In genomic region chr2:212052412-212053159, GRCh38 we compare ENCODE assay signal across 11 cellular contexts.
DNase-seq lines count a peak whose midpoint lies in the region; ATAC-seq and FAIRE-seq lines count a peak whose summit lies in the region.
"Had no signal": no experiment of that assay in that cellular context is flagged by ENCODE, and none has a peak within 500 bp of the region (broad histone marks: within the 10 kb centered on the region; RNA-seq: fewer than 3 reads in every experiment).

No MANE protein-coding gene starts in this region.

- POLR2A ChIA-PET in activated CD8-positive, alpha-beta T cell treated with anti-CD3 and anti-CD28 coated beads, Interleukin-2, amount 10 ng/mL, durations not matched to agents 7 days and 5 days (lab: Charles Lee) = no interaction called here

- peak; percentile 82 for ATAC-seq in HG03354 (IDR thresholded peaks at IDR 0.05; ENCODE audit: poor library complexity, severe bottlenecking, unreplicated experiment)
- ATAC-seq in activated CD8-positive, alpha-beta T cell treated with anti-CD3 and anti-CD28 coated beads, Interleukin-2, amount 10 ng/mL, durations not matched to agents 7 days and 5 days = peak; percentile 94
- ATAC-seq in HG03571 (IDR thresholded peaks at IDR 0.05; ENCODE audit: unreplicated experiment) = no peak
- no peak for ATAC-seq in GM21447 (IDR thresholded peaks at IDR 0.05; ENCODE audit: unreplicated experiment)

- no peaks in the 10 kb centered on the region for H3K27me3 Mint-ChIP-seq in activated CD4-positive, alpha-beta T cell treated with anti-CD3 and anti-CD28 coated beads, Interleukin-2, amount 10 ng/mL, durations not matched to agents 24 days and 14 days
- H3K27me3 Mint-ChIP-seq in activated CD8-positive, alpha-beta T cell treated with anti-CD3 and anti-CD28 coated beads, Interleukin-2, amount 10 ng/mL, durations not matched to agents 7 days and 5 days (ENCODE audit: low read depth) = no peaks in the 10 kb centered on the region

- peak; percentile 56 for DNase-seq in activated CD4-positive, alpha-beta T cell treated with anti-CD3 and anti-CD28 coated beads, Interleukin-2, amount 10 ng/mL, durations not matched to agents 24 days and 14 days
- DNase-seq in activated CD4-positive, alpha-beta T cell treated with anti-CD3 and anti-CD28 coated beads for 4 hours = no peak
- peak; percentile 23 for DNase-seq in activated CD8-positive, alpha-beta T cell treated with anti-CD3 and anti-CD28 coated beads, Interleukin-2, amount 10 ng/mL, durations not matched to agents 7 days and 5 days
- DNase-seq in skeletal muscle cell (ENCODE audit: low read depth) (peak; percentile 65), GM19239 (ENCODE audit: insufficient read length, low spot score) (no peak)
- DNase-seq: esophagus squamous epithelium, SHP77 treated with DMSO at 0.1 percent for 48 hours had no signal

- H3K4me3 ChIP-seq in skeletal muscle cell (ENCODE audit: low read depth, low read length) = no peak overlapping the region
- H3K4me3 ChIP-seq: esophagus squamous epithelium had no signal

- no peak overlapping the region for H3K4me3 Mint-ChIP-seq in activated CD4-positive, alpha-beta T cell treated with anti-CD3 and anti-CD28 coated beads, Interleukin-2, amount 10 ng/mL, durations not matched to agents 24 days and 14 days
- H3K4me3 Mint-ChIP-seq in activated CD8-positive, alpha-beta T cell treated with anti-CD3 and anti-CD28 coated beads, Interleukin-2, amount 10 ng/mL, durations not matched to agents 7 days and 5 days = no peak overlapping the region
- H3K4me3 Mint-ChIP-seq: activated T-helper 1 cell treated with anti-CD3 and anti-CD28 coated beads, Interleukin-12 subunit alpha, Interleukin-12 subunit beta, Interleukin-2, Interleukin-4 antibody, amounts not matched to agents 30 ng/mL and 10 ng/mL and 1 ng/mL, durations not matched to agents 14 hours and 24 hours and 36 hours had no signal

- no peaks in the 10 kb centered on the region for H3K36me3 Mint-ChIP-seq in activated CD4-positive, alpha-beta T cell treated with anti-CD3 and anti-CD28 coated beads, Interleukin-2, amount 10 ng/mL, durations not matched to agents 24 days and 14 days (ENCODE audit: low read depth)
- H3K36me3 Mint-ChIP-seq in activated CD8-positive, alpha-beta T cell treated with anti-CD3 and anti-CD28 coated beads, Interleukin-2, amount 10 ng/mL, durations not matched to agents 7 days and 5 days (ENCODE audit: low read depth) = peaks cover 3% of the 10 kb centered on the region

- CTCF ChIA-PET in activated CD8-positive, alpha-beta T cell treated with anti-CD3 and anti-CD28 coated beads, Interleukin-2, amount 10 ng/mL, durations not matched to agents 7 days and 5 days (lab: Charles Lee) = no interaction called here

- H3K4me1 Mint-ChIP-seq in activated CD4-positive, alpha-beta T cell treated with anti-CD3 and anti-CD28 coated beads, Interleukin-2, amount 10 ng/mL, durations not matched to agents 24 days and 14 days = peaks cover 9% of the 10 kb centered on the region
- H3K4me1 Mint-ChIP-seq in activated CD8-positive, alpha-beta T cell treated with anti-CD3 and anti-CD28 coated beads, Interleukin-2, amount 10 ng/mL, durations not matched to agents 7 days and 5 days (ENCODE audit: low read depth) = peaks cover 20% of the 10 kb centered on the region

- H3K9me3 Mint-ChIP-seq in activated CD4-positive, alpha-beta T cell treated with anti-CD3 and anti-CD28 coated beads, Interleukin-2, amount 10 ng/mL, durations not matched to agents 24 days and 14 days = peaks cover 27% of the 10 kb centered on the region
- H3K9me3 Mint-ChIP-seq in activated CD8-positive, alpha-beta T cell treated with anti-CD3 and anti-CD28 coated beads, Interleukin-2, amount 10 ng/mL, durations not matched to agents 7 days and 5 days (ENCODE audit: insufficient read depth) = peaks cover 7% of the 10 kb centered on the region

- intact Hi-C loops in activated CD4-positive, alpha-beta T cell treated with anti-CD3 and anti-CD28 coated beads, Interleukin-2, amount 10 ng/mL, durations not matched to agents 24 days and 14 days (cut with micrococcal nuclease) = no loop called here

- no peak overlapping the region for H3K27ac Mint-ChIP-seq in activated CD4-positive, alpha-beta T cell treated with anti-CD3 and anti-CD28 coated beads, Interleukin-2, amount 10 ng/mL, durations not matched to agents 24 days and 14 days
- H3K27ac Mint-ChIP-seq in activated CD8-positive, alpha-beta T cell treated with anti-CD3 and anti-CD28 coated beads, Interleukin-2, amount 10 ng/mL, durations not matched to agents 7 days and 5 days = peak overlapping the region; percentile 69

- FAIRE-seq in GM19239 (lab: Jason Lieb, UNC) = no peak

Comparison
In these comparisons a context has a peak if more than half of its experiments do, and no peak if none do; other contexts are left out.
1. DNase-seq: peak in activated CD4-positive, alpha-beta T cell treated with anti-CD3 and anti-CD28 coated beads, Interleukin-2, amount 10 ng/mL, durations not matched to agents 24 days and 14 days (single experiment), activated CD8-positive, alpha-beta T cell treated with anti-CD3 and anti-CD28 coated beads, Interleukin-2, amount 10 ng/mL, durations not matched to agents 7 days and 5 days (single experiment) and skeletal muscle cell (single experiment); none in activated CD4-positive, alpha-beta T cell treated with anti-CD3 and anti-CD28 coated beads for 4 hours (0 of 2) and GM19239 (single experiment).
2. ATAC-seq: peak in HG03354 (single experiment) and activated CD8-positive, alpha-beta T cell treated with anti-CD3 and anti-CD28 coated beads, Interleukin-2, amount 10 ng/mL, durations not matched to agents 7 days and 5 days (single experiment); none in HG03571 (single experiment) and GM21447 (single experiment).